Comparison of ENCODE assay signal across 8 cellular contexts in genomic region chr4:77586953-77587383, GRCh38. TPM values are rescaled to one million over a fixed set of nuclear protein-coding genes. Genes with fewer than 3 reads are reported as not detected.
DNase-seq lines count a peak whose midpoint lies in the region; ATAC-seq, FAIRE-seq and TF ChIP-seq lines count a peak whose summit lies in the region.

No MANE protein-coding gene starts in this region.

- peaks cover 43% of the 10 kb centered on the region for H3K4me1 Mint-ChIP-seq in activated naive CD8-positive, alpha-beta T cell treated with anti-CD3 and anti-CD28 coated beads for 36 hours

- no peak overlapping the region for H3K4me3 Mint-ChIP-seq in activated naive CD8-positive, alpha-beta T cell treated with anti-CD3 and anti-CD28 coated beads for 36 hours

- H3F3A ChIP-seq in GM23248 (ENCODE audit: insufficient read depth): 0 out of 2 replicates have a peak, but pooled peaks cover 8% of the 10 kb centered on the region

- H3K27me3 Mint-ChIP-seq in activated naive CD8-positive, alpha-beta T cell treated with anti-CD3 and anti-CD28 coated beads for 36 hours: peaks cover 18% of the 10 kb centered on the region

- no peak overlapping the region for H3K4me3 ChIP-seq in GM23248
- H3K4me3 ChIP-seq in small intestine (ENCODE audit: low read depth in 1 of 2, low read length in 2 of 2): no peak overlapping the region

- H3K27ac Mint-ChIP-seq in activated naive CD8-positive, alpha-beta T cell treated with anti-CD3 and anti-CD28 coated beads for 36 hours: peak overlapping the region; percentile 79

- H3K9me3 ChIP-seq in GM23248 (ENCODE audit: low read depth): no peaks in the 10 kb centered on the region
- H3K9me3 ChIP-seq in small intestine (ENCODE audit: control insufficient read depth, low read depth): no peaks in the 10 kb centered on the region

- no peaks in the 10 kb centered on the region for H3K36me3 ChIP-seq in GM23248 (ENCODE audit: low read depth)
- no peaks in the 10 kb centered on the region for H3K36me3 ChIP-seq in small intestine (ENCODE audit: control insufficient read depth in 2 of 2, insufficient read depth in 2 of 2, low read length in 2 of 2)

- DNase-seq in GM23248 (peak; percentile 60), NCI-H1694 treated with DMSO at 0.1 percent for 48 hours (lab: John Stamatoyannopoulos, UW) (peak; percentile 5), NCI-H345 treated with DMSO at 0.1 percent for 48 hours (lab: John Stamatoyannopoulos, UW; ENCODE audit: unreplicated experiment) (no peak), omental fat pad (ENCODE audit: low spot score) (no peak), small intestine (no peak)
- DNase-seq in activated naive CD8-positive, alpha-beta T cell treated with anti-CD3 and anti-CD28 coated beads for 36 hours: peak; percentile 78
- peak; percentile 39 to 43 for DNase-seq in stimulated activated CD8-positive, alpha-beta memory T cell treated with anti-CD3 and anti-CD28 coated beads, Interleukin-2, amount 100 ng/mL, for 48 hours (ENCODE audit: low read depth in 2 of 2)

- WGBS in GM23248 (ENCODE audit: low coverage in 1 of 2, low lambda C conversion rate in 2 of 2, missing lambda C conversion rate in 2 of 2), 2 experiments: 12 to 17% methylated on average over 6 of the region's 6 CpGs
- 61 to 89% (median 65%) methylated on average over 6 of the region's 6 CpGs for WGBS in small intestine, 3 donors

- TF ChIP-seq CTCF in omental fat pad (IDR thresholded peaks at IDR 0.05): no peak

- H3K9me2 ChIP-seq in GM23248 (ENCODE audit: insufficient read depth): no peaks in the 10 kb centered on the region

- H3K36me3 Mint-ChIP-seq in activated naive CD8-positive, alpha-beta T cell treated with anti-CD3 and anti-CD28 coated beads for 36 hours: peaks cover 3% of the 10 kb centered on the region

- no peak overlapping the region for H2AFZ ChIP-seq in GM23248

- in situ Hi-C loops in GM23248 (cut with MboI): no loop called here

- no peak for FAIRE-seq in small intestine (lab: Jason Lieb, UNC)

- H3K27me3 ChIP-seq in GM23248 (replicated peaks; ENCODE audit: insufficient read depth) (peaks cover 58% of the 10 kb centered on the region), small intestine (ENCODE audit: control insufficient read depth in 2 of 2, insufficient read depth in 2 of 2, low read length in 2 of 2) (no peaks in the 10 kb centered on the region)

- no peak overlapping the region for H3K4me2 ChIP-seq in GM23248 (ENCODE audit: unreplicated experiment)

- H3K9ac ChIP-seq in GM23248: no peak overlapping the region

- H3K9me3 Mint-ChIP-seq in activated naive CD8-positive, alpha-beta T cell treated with anti-CD3 and anti-CD28 coated beads for 36 hours: peaks cover 3% of the 10 kb centered on the region

- H3K79me2 ChIP-seq in GM23248 (ENCODE audit: insufficient read depth): no peaks in the 10 kb centered on the region

- ATAC-seq in GM18499 (IDR thresholded peaks at IDR 0.05; ENCODE audit: insufficient read depth, unreplicated experiment) (peak; percentile 99), omental fat pad (ENCODE audit: low FRiP score) (no peak)

- H3K4me1 ChIP-seq in GM23248 (ENCODE audit: insufficient read depth) (peaks cover 17% of the 10 kb centered on the region), small intestine (ENCODE audit: control insufficient read depth in 2 of 2, insufficient read depth in 1 of 2, low read depth in 1 of 2, low read length in 1 of 2) (no peaks in the 10 kb centered on the region)

- no peaks in the 10 kb centered on the region for H4K20me1 ChIP-seq in GM23248 (ENCODE audit: insufficient read depth)

- H3K27ac ChIP-seq in GM23248 (no peak overlapping the region), small intestine (ENCODE audit: low read depth in 1 of 2, low read length in 1 of 2) (no peak overlapping the region)

RNA-seq across cellular contexts. Expression of gene CXCL13, which starts 18.7 kb away (rescaled TPM):
- not detected in 2 replicates for total RNA-seq in GM23248 (2014; rRNA removed; shearing (Covaris generic))
- polyA plus RNA-seq in GM23248 (2016; fragmentation: Nextera tagmentation; extraction: Ambion mirVana) (not detected in 2 replicates), small intestine (10 to 100 TPM in 1 of 3 donors, 1 to 10 TPM in 1, under 1 TPM in 1; 0.67 to 16.7 (median 1.1) TPM)
- not detected for total RNA-seq in activated naive CD8-positive, alpha-beta T cell treated with anti-CD3 and anti-CD28 coated beads for 36 hours
- total RNA-seq in omental fat pad: under 1 TPM in 1 of 4 donors, not detected in 3; 0.79 TPM

Comparison
In these comparisons a context has a peak if more than half of its experiments do, and no peak if none do; other contexts are left out.
1. DNase-seq: peak in GM23248 (single experiment), NCI-H1694 treated with DMSO at 0.1 percent for 48 hours (single experiment), activated naive CD8-positive, alpha-beta T cell treated with anti-CD3 and anti-CD28 coated beads for 36 hours (single experiment) and stimulated activated CD8-positive, alpha-beta memory T cell treated with anti-CD3 and anti-CD28 coated beads, Interleukin-2, amount 100 ng/mL, for 48 hours (2 of 2); none in NCI-H345 treated with DMSO at 0.1 percent for 48 hours (single experiment), omental fat pad (single experiment) and small intestine (single experiment).